In the genomic region with DNA sequence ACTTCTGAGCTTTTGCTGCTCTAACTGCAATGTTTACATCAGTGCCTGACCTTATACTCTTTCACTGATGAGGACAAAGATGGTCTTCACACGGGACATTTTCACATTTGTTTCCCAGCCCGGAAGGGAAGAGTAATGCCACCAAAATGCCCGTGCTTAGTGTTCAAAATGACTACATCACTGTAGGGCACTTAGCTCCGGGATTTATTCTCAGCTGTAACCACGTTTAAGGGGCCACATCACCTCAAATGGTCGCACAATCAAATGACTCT, we compare ENCODE assay signal across 1 cellular context.
TF ChIP-seq lines count a peak whose summit lies in the region.

No MANE protein-coding gene starts in this region.

TF ChIP-seq in A549, 52 proteins besides CTCF, POLR2A, EP300 and RAD21 (continued from another document):
- TF ChIP-seq MAFK (IDR thresholded peaks at IDR 0.05; ENCODE audit: partially characterized antibody) (no peak), TP53 (CRISPR knock-in tag; IDR thresholded peaks at IDR 0.05) (0 out of 2 replicates have a peak, but pooled peaks have one; percentile 67), TFCP2L1 (CRISPR knock-in tag; IDR thresholded peaks at IDR 0.05) (0 out of 2 replicates have a peak, but pooled peaks have one; percentile 37), EHF (CRISPR knock-in tag; IDR thresholded peaks at IDR 0.05) (peak; percentile 28; the same call in 1 of the 2 replicates), EHMT2 (IDR thresholded peaks at IDR 0.05; ENCODE audit: low read depth) (no peak), PHF8 (IDR thresholded peaks at IDR 0.05; ENCODE audit: borderline replicate concordance, low read depth) (no peak), RFX5 (IDR thresholded peaks at IDR 0.05) (no peak), FOXS1 (CRISPR knock-in tag; IDR thresholded peaks at IDR 0.05) (no peak), ZNF302 (CRISPR knock-in tag; IDR thresholded peaks at IDR 0.05) (0 out of 2 replicates have a peak, but pooled peaks have one; percentile 16), NPAS2 (CRISPR knock-in tag; IDR thresholded peaks at IDR 0.05; ENCODE audit: borderline replicate concordance) (no peak), JUN (IDR thresholded peaks at IDR 0.05) (no peak), SMC3 (IDR thresholded peaks at IDR 0.05) (no peak), HDAC2 (IDR thresholded peaks at IDR 0.05) (no peak), CHD2 (IDR thresholded peaks at IDR 0.05; ENCODE audit: low read length, partially characterized antibody) (no peak), ESRRA (IDR thresholded peaks at IDR 0.05; ENCODE audit: borderline replicate concordance, low read length) (no peak), CEBPB (IDR thresholded peaks at IDR 0.05) (no peak), ZC3H11A (IDR thresholded peaks at IDR 0.05) (no peak), SREBF2 (IDR thresholded peaks at IDR 0.05) (no peak), CHD4 (IDR thresholded peaks at IDR 0.05; ENCODE audit: borderline replicate concordance) (no peak), MAZ (IDR thresholded peaks at IDR 0.05; ENCODE audit: borderline replicate concordance, low read depth, low read length) (no peak), KDM5A (IDR thresholded peaks at IDR 0.05) (no peak), ZSCAN20 (CRISPR knock-in tag; IDR thresholded peaks at IDR 0.05) (no peak), RARB (CRISPR knock-in tag; IDR thresholded peaks at IDR 0.05) (peak; percentile 56; the same call in 1 of the 2 replicates), ZFP36 (IDR thresholded peaks at IDR 0.05; ENCODE audit: borderline replicate concordance, partially characterized antibody) (no peak), RNF2 (IDR thresholded peaks at IDR 0.05; ENCODE audit: borderline replicate concordance, low read depth) (no peak), KDM1A (IDR thresholded peaks at IDR 0.05; ENCODE audit: low read depth) (no peak)
- TF ChIP-seq, protein P1, sequence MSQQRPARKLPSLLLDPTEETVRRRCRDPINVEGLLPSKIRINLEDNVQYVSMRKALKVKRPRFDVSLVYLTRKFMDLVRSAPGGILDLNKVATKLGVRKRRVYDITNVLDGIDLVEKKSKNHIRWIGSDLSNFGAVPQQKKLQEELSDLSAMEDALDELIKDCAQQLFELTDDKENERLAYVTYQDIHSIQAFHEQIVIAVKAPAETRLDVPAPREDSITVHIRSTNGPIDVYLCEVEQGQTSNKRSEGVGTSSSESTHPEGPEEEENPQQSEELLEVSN (IDR thresholded peaks at IDR 0.05; ENCODE audit: borderline replicate concordance, low read depth): no peak
- TF ChIP-seq, protein P2, sequence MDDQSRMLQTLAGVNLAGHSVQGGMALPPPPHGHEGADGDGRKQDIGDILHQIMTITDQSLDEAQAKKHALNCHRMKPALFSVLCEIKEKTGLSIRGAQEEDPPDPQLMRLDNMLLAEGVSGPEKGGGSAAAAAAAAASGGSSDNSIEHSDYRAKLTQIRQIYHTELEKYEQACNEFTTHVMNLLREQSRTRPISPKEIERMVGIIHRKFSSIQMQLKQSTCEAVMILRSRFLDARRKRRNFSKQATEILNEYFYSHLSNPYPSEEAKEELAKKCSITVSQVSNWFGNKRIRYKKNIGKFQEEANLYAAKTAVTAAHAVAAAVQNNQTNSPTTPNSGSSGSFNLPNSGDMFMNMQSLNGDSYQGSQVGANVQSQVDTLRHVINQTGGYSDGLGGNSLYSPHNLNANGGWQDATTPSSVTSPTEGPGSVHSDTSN (IDR thresholded peaks at IDR 0.05): no peak
- TF ChIP-seq, protein P3, sequence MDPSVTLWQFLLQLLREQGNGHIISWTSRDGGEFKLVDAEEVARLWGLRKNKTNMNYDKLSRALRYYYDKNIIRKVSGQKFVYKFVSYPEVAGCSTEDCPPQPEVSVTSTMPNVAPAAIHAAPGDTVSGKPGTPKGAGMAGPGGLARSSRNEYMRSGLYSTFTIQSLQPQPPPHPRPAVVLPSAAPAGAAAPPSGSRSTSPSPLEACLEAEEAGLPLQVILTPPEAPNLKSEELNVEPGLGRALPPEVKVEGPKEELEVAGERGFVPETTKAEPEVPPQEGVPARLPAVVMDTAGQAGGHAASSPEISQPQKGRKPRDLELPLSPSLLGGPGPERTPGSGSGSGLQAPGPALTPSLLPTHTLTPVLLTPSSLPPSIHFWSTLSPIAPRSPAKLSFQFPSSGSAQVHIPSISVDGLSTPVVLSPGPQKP (IDR thresholded peaks at IDR 0.05; ENCODE audit: low read depth, low read length): no peak
- TF ChIP-seq, protein P4, sequence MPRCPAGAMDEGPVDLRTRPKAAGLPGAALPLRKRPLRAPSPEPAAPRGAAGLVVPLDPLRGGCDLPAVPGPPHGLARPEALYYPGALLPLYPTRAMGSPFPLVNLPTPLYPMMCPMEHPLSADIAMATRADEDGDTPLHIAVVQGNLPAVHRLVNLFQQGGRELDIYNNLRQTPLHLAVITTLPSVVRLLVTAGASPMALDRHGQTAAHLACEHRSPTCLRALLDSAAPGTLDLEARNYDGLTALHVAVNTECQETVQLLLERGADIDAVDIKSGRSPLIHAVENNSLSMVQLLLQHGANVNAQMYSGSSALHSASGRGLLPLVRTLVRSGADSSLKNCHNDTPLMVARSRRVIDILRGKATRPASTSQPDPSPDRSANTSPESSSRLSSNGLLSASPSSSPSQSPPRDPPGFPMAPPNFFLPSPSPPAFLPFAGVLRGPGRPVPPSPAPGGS (IDR thresholded peaks at IDR 0.05): no peak
- TF ChIP-seq, protein P5, sequence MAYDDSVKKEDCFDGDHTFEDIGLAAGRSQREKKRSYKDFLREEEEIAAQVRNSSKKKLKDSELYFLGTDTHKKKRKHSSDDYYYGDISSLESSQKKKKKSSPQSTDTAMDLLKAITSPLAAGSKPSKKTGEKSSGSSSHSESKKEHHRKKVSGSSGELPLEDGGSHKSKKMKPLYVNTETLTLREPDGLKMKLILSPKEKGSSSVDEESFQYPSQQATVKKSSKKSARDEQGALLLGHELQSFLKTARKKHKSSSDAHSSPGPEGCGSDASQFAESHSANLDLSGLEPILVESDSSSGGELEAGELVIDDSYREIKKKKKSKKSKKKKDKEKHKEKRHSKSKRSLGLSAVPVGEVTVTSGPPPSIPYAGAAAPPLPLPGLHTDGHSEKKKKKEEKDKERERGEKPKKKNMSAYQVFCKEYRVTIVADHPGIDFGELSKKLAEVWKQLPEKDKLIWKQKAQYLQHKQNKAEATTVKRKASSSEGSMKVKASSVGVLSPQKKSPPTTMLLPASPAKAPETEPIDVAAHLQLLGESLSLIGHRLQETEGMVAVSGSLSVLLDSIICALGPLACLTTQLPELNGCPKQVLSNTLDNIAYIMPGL (CRISPR knock-in tag; IDR thresholded peaks at IDR 0.05; ENCODE audit: borderline replicate concordance): no peak
- TF ChIP-seq, protein P6, sequence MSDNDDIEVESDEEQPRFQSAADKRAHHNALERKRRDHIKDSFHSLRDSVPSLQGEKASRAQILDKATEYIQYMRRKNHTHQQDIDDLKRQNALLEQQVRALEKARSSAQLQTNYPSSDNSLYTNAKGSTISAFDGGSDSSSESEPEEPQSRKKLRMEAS (IDR thresholded peaks at IDR 0.05): no peak
